Comparison of ENCODE assay signal across 9 cellular contexts in genomic region chr21:41169258-41169576, GRCh38. TPM values are rescaled to one million over a fixed set of nuclear protein-coding genes. Genes with fewer than 3 reads are reported as not detected.
A peak's percentile ranks its signal among the peaks of the same experiment; 100 is the strongest.
DNase-seq lines count a peak whose midpoint lies in the region; ATAC-seq, FAIRE-seq and TF ChIP-seq lines count a peak whose summit lies in the region.
"Had no signal": no experiment of that assay in that cellular context is flagged by ENCODE, and none has a peak within 500 bp of the region (broad histone marks: within the 10 kb centered on the region; RNA-seq: fewer than 3 reads in every experiment).

No MANE protein-coding gene starts in this region.

- ATAC-seq in A549 (no peak), natural killer cell (no peak), GM18520 (IDR thresholded peaks at IDR 0.05; ENCODE audit: unreplicated experiment) (no peak)

- no peaks in the 10 kb centered on the region for H3K36me3 Mint-ChIP-seq in natural killer cell

- CTCF ChIA-PET in A549 (lab: Yijun Ruan, JAX): interaction anchor here (0.7 to 3.4 kb wide), 4 partner anchors 13 to 1419 kb away, joined by 3 to 19 read pairs (median 3); no protein-coding TSS in a partner anchor

- H3K9me3 Mint-ChIP-seq in natural killer cell: no peaks in the 10 kb centered on the region

- TF ChIP-seq CTCF in A549 (IDR thresholded peaks at IDR 0.05): no peak
- TF ChIP-seq CTCF in natural killer cell (IDR thresholded peaks at IDR 0.05): no peak

- TF ChIP-seq EP300 in A549 (IDR thresholded peaks at IDR 0.05): no peak

- peak overlapping the region in 1 of 2 experiments; percentile 97; a peak in 3 of 6 replicates for H3K27ac ChIP-seq in A549

- H3K9me3 ChIP-seq in A549 (no peaks in the 10 kb centered on the region), endocrine pancreas (ENCODE audit: control insufficient read depth, low read length) (no peaks in the 10 kb centered on the region)

- FAIRE-seq in A549 (lab: Jason Lieb, UNC) (no peak), H54 (lab: Jason Lieb, UNC) (no peak)

- DNase-seq in A549 (ENCODE audit: low read depth in 1 of 2, low spot score in 1 of 2) (no peak), natural killer cell (no peak), COLO668 (lab: John Stamatoyannopoulos, UW; ENCODE audit: unreplicated experiment) (no peak), NCI-H526 (lab: John Stamatoyannopoulos, UW) (no peak), H54 (ENCODE audit: insufficient read length, low spot score) (no peak)
- DNase-seq in Jurkat, Clone E6-1 (ENCODE audit: low read depth, low spot score): no peak
- DNase-seq: activated CD4-positive, alpha-beta T cell treated with anti-CD3 and anti-CD28 coated beads for 4 hours had no signal

- H3K27me3 ChIP-seq in endocrine pancreas (ENCODE audit: control insufficient read depth, insufficient read depth, low read length): no peaks in the 10 kb centered on the region

- no peak for TF ChIP-seq POLR2A in A549 (IDR thresholded peaks at IDR 0.05; ENCODE audit: low read length)
- TF ChIP-seq POLR2A in H54 (IDR thresholded peaks at IDR 0.05; ENCODE audit: low read depth, low read length): no peak

- intact Hi-C loops in natural killer cell (cut with micrococcal nuclease): no loop called here

- TF ChIP-seq RAD21 in A549 (conservative IDR thresholded peaks at IDR 0.05 in 1 of 2, IDR thresholded peaks at IDR 0.05 in 1 of 2): no peak

- peak overlapping the region; percentile 75 for H3K9ac ChIP-seq in endocrine pancreas (ENCODE audit: control insufficient read depth, insufficient read depth, low read length)

- H3K27ac Mint-ChIP-seq in natural killer cell: no peak overlapping the region

- peaks cover 29 to 43% of the 10 kb centered on the region in 2 donors for H3K27me3 Mint-ChIP-seq in natural killer cell (ENCODE audit: low read depth in 2 of 2)

- H3K4me1 Mint-ChIP-seq in natural killer cell: peaks cover 4 to 8% of the 10 kb centered on the region in 2 donors

- peaks cover 13% of the 10 kb centered on the region; the same call in 2 of the 3 replicates for H3K4me1 ChIP-seq in A549
- H3K4me1 ChIP-seq in endocrine pancreas (ENCODE audit: control insufficient read depth, insufficient read depth, low read length): no peaks in the 10 kb centered on the region

- peaks cover 2% of the 10 kb centered on the region for H3K36me3 ChIP-seq in endocrine pancreas (ENCODE audit: control insufficient read depth, insufficient read depth, low read length)

- peak overlapping the region; percentile 85 for H3K4me3 Mint-ChIP-seq in natural killer cell

- H3K4me3 ChIP-seq in A549 (peak overlapping the region; percentile 69), endocrine pancreas (ENCODE audit: control insufficient read depth, insufficient read depth, low read length) (peak overlapping the region; percentile 66)
- peak overlapping the region; percentile 52 for H3K4me3 ChIP-seq in Jurkat, Clone E6-1 (ENCODE audit: low read length)

- 2% methylated on average over 3 of the region's 3 CpGs for WGBS in A549 (ENCODE audit: missing lambda C conversion rate)

- peak overlapping the region; percentile 96 for H3K4me2 ChIP-seq in A549

- POLR2A ChIA-PET in A549 (lab: Yijun Ruan, JAX): interaction anchor here (0.6 kb wide), 1 partner anchor 162 kb away, joined by 4 read pairs; no protein-coding TSS in a partner anchor

TF ChIP-seq in A549, 52 proteins besides CTCF, POLR2A, EP300 and RAD21:
- TF ChIP-seq ELK1 (IDR thresholded peaks at IDR 0.05; ENCODE audit: low read depth, low read length) (no peak), FOSB (CRISPR knock-in tag; IDR thresholded peaks at IDR 0.05) (no peak), KDM5A (IDR thresholded peaks at IDR 0.05) (no peak), HOXB5 (CRISPR knock-in tag; IDR thresholded peaks at IDR 0.05) (no peak), JUN (IDR thresholded peaks at IDR 0.05) (no peak), CBX8 (IDR thresholded peaks at IDR 0.05) (no peak), POLR2AphosphoS2 (conservative IDR thresholded peaks at IDR 0.05; ENCODE audit: low read length) (no peak)

RNA-seq across cellular contexts. Expression of gene BACE2, which starts 1.3 kb away (rescaled TPM):
- polyA plus RNA-seq in A549 (2011; rRNA removed) (23.7 and 26.0 TPM in 2 replicates), A549 (2017; fragmentation: RNase III; extraction: RNeasy Plus Mini Kit Qiagen cat#74134 plus additional on column Dnase treatment) (15.2 to 17.1 TPM (median 16.2 TPM) in 3 replicates)
- polyA plus RNA-seq in A549 (2012; cell fraction: cytosol; rRNA removed): 18.0 and 20.2 TPM in 2 replicates
- polyA plus RNA-seq in A549 (2012; cell fraction: nucleus; rRNA removed): 18.7 and 20.1 TPM in 2 replicates
- polyA minus RNA-seq in A549 (2011; rRNA and poly(A)+ RNA removed): 18.6 and 20.9 TPM in 2 replicates
- polyA plus RNA-seq in Jurkat, Clone E6-1 (2012; ENCODE audit: insufficient read depth, insufficient read length): 19.1 TPM
- total RNA-seq in natural killer cell: 10 to 100 TPM in 1 of 3 donors, under 1 TPM in 2; 0.12 to 10.3 (median 0.29) TPM
